In the genomic region with DNA sequence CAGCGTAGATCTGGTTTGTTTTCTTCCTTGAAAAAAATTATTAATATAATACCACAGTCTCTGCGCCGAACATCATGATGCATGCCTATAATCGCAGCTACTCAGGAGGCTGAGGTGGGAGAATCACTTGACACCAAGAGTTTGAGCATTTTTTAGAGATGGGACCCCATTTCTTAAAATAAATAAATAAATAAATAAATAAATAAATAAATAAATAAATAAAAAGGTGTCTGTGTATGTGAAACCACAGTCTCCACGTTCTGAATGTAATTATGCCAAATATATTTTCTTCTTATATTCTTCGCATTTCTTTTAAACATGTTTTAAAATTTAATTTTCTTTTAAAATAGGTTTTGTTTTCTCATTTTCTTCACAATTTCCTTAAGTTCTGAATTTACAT, we compare ENCODE assay signal across 14 cellular contexts. TPM values are rescaled to one million over a fixed set of nuclear protein-coding genes. Genes with fewer than 3 reads are reported as not detected.
"Had no signal": no experiment of that assay in that cellular context is flagged by ENCODE, and none has a peak within 500 bp of the region (broad histone marks: within the 10 kb centered on the region; RNA-seq: fewer than 3 reads in every experiment).

No MANE protein-coding gene starts in this region.

RNA-seq across cellular contexts. Expression of gene CDRT15, which starts 54.6 kb away (rescaled TPM):
- total RNA-seq: stomach, subcutaneous adipose tissue, suprapubic skin, temporal lobe, thoracic aorta, thyroid gland, tibial nerve, transverse colon, upper lobe of left lung, upper lobe of right lung, ureter, urinary bladder, uterus, vagina had no signal
